Comparison of ENCODE assay signal across 26 cellular contexts in the genomic region with DNA sequence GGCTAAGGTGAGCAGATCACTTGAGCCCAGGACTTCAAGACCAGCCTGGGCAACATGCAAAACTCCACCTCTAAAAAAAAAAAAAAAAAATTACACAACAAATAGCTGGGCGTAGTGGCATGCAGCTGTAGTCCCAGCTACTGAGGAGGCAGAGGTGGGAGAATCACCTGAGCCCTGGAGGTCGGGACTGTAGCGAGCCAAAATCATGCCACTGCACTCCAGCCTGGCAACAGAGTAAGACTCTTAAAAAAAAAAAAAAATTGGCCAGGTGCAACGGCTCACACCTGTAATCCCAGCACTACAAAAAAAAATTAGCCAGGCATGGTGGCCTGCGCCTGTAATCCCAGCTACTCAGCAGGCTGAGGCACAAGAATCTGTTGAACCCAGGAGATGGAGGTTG. TPM values are rescaled to one million over a fixed set of nuclear protein-coding genes. Genes with fewer than 3 reads are reported as not detected.
DNase-seq lines count a peak whose midpoint lies in the region; ATAC-seq, FAIRE-seq and TF ChIP-seq lines count a peak whose summit lies in the region.
"Had no signal": no experiment of that assay in that cellular context is flagged by ENCODE, and none has a peak within 500 bp of the region (broad histone marks: within the 10 kb centered on the region; RNA-seq: fewer than 3 reads in every experiment).

No MANE protein-coding gene starts in this region.

- H3K4me3 ChIP-seq in CD4-positive, CD25-positive, alpha-beta regulatory T cell (ENCODE audit: low read depth, low read length): peak overlapping the region; percentile 53
- H3K4me3 ChIP-seq in Loucy (ENCODE audit: low read length, poor library complexity, severe bottlenecking): peak overlapping the region; percentile 95
- H3K4me3 ChIP-seq in GM12878: no peak overlapping the region
- no peak overlapping the region for H3K4me3 ChIP-seq in trophoblast cell (ENCODE audit: low read depth, low read length)
- H3K4me3 ChIP-seq: BLaER1, coronary artery, smooth muscle cell, transverse colon had no signal

- intact Hi-C loops in GM12878 (cut with micrococcal nuclease; ENCODE audit: unreplicated experiment): no loop called here

- CTCF ChIA-PET in GM12878 (lab: Yijun Ruan, JAX): interaction anchor here (0.9 to 10.2 kb wide), 15 partner anchors 8 to 306 kb away, joined by 3 to 90 read pairs (median 6); no protein-coding TSS in a partner anchor

- H3K18ac ChIP-seq in trophoblast cell (ENCODE audit: low read length): no peak overlapping the region

- H2BK12ac ChIP-seq in trophoblast cell (ENCODE audit: low read length): no peak overlapping the region

- H3K4me2 ChIP-seq in Loucy (ENCODE audit: low read depth, low read length, poor library complexity, severe bottlenecking) (peak overlapping the region; percentile 100), GM12878 (ENCODE audit: control insufficient read depth, insufficient read depth) (peak overlapping the region; percentile 48; the same call in 1 of the 2 replicates), trophoblast cell (ENCODE audit: low read length) (no peak overlapping the region)
- H3K4me2 ChIP-seq: KMS-11, smooth muscle cell had no signal

- H3K23ac ChIP-seq in trophoblast cell (ENCODE audit: low read length): no peak overlapping the region

- H2BK5ac ChIP-seq in trophoblast cell (ENCODE audit: low read depth, low read length, poor library complexity): no peak overlapping the region

- no peaks in the 10 kb centered on the region for H3K9me3 ChIP-seq in CD4-positive, CD25-positive, alpha-beta regulatory T cell (ENCODE audit: control insufficient read depth in 2 of 2, low read length in 2 of 2)
- H3K9me3 ChIP-seq in Loucy (ENCODE audit: insufficient read depth, low read depth, low read length): no peaks in the 10 kb centered on the region
- no peaks in the 10 kb centered on the region for H3K9me3 ChIP-seq in GM12878 (replicated peaks; ENCODE audit: control insufficient read depth, insufficient read depth, low read length)
- no peaks in the 10 kb centered on the region for H3K9me3 ChIP-seq in trophoblast cell (ENCODE audit: insufficient read depth, low read depth, low read length)
- H3K9me3 ChIP-seq: BLaER1, Caco-2, transverse colon had no signal

- SMC1A ChIA-PET in GM12878 (lab: Charles Lee; ENCODE audit: uncharacterized antibody, unreplicated experiment): interaction anchor here (1.0 to 8.0 kb wide), 17 partner anchors 10 to 209 kb away, joined by 3 to 116 read pairs (median 4); a partner anchor contains a TSS

- peaks cover 58 to 88% (median 73%) of the 10 kb centered on the region in 4 donors for H3K4me1 Mint-ChIP-seq in CD4-positive, CD25-positive, alpha-beta regulatory T cell

- H3K27me3 Mint-ChIP-seq in CD4-positive, CD25-positive, alpha-beta regulatory T cell: no peaks in the 10 kb centered on the region
- H3K27me3 Mint-ChIP-seq: activated CD4-positive, alpha-beta memory T cell treated with anti-CD3 and anti-CD28 coated beads for 36 hours; activated naive CD4-positive, alpha-beta T cell treated with anti-CD3 and anti-CD28 coated beads, Interleukin-2, amount 50 U/mL, for 24 hours; activated T-helper 17 cell treated with anti-CD3 and anti-CD28 coated beads, Interleukin-2, amount 50 U/mL, for 72 hours; naive B cell had no signal

- BruUV-seq in GM12878 (replicated peaks; lab: Mats Ljungman, UMichigan): no TSS peak

- no peak overlapping the region for H4K12ac ChIP-seq in trophoblast cell (ENCODE audit: low read depth, low read length)

- no peak for ATAC-seq in CD4-positive, CD25-positive, alpha-beta regulatory T cell (ENCODE audit: low read depth in 2 of 2)
- ATAC-seq in GM12878: no peak
- ATAC-seq in HG02678 (IDR thresholded peaks at IDR 0.05; ENCODE audit: unreplicated experiment): no peak
- ATAC-seq: activated CD4-positive, CD25-positive, alpha-beta regulatory T cell treated with anti-CD3 and anti-CD28 coated beads, Interleukin-2, amount 50 U/mL, for 24 hours; activated T-helper 17 cell treated with anti-CD3 and anti-CD28 coated beads, Interleukin-2, amount 50 U/mL, for 72 hours; PC-3 had no signal

- no peak overlapping the region for H3K27ac ChIP-seq in CD4-positive, CD25-positive, alpha-beta regulatory T cell (ENCODE audit: insufficient read depth, low read length, poor library complexity, severe bottlenecking)
- H3K27ac ChIP-seq in GM12878 (ENCODE audit: control insufficient read depth, insufficient read depth) (no peak overlapping the region), trophoblast cell (ENCODE audit: low read depth, low read length) (no peak overlapping the region)
- H3K27ac ChIP-seq: BLaER1, coronary artery, KMS-11, transverse colon had no signal

- H4K91ac ChIP-seq in trophoblast cell (ENCODE audit: low read depth, low read length): no peak overlapping the region

- no peak overlapping the region for H4K8ac ChIP-seq in trophoblast cell (ENCODE audit: low read depth, low read length)

- POLR2A ChIA-PET in GM12878 (lab: Charles Lee): interaction anchor here (1.1 to 1.8 kb wide), 7 partner anchors 9 to 62 kb away, joined by 3 to 13 read pairs (median 4); no protein-coding TSS in a partner anchor

- no peak for TF ChIP-seq RAD21 in GM12878 (IDR thresholded peaks at IDR 0.05; ENCODE audit: insufficient read depth, low read depth, low read length)

- H2BK120ac ChIP-seq in trophoblast cell (ENCODE audit: insufficient read depth, low read length, poor library complexity): no peak overlapping the region

- no peak for TF ChIP-seq EP300 in GM12878 (IDR thresholded peaks at IDR 0.05; ENCODE audit: borderline replicate concordance in 1 of 2, control insufficient read depth in 1 of 2, low read depth in 2 of 2, low read length in 2 of 2)

- in situ Hi-C loops in GM12878 (cut with MboI): no loop called here

- no peak overlapping the region for H2AK5ac ChIP-seq in trophoblast cell (ENCODE audit: low read length)

- peak overlapping the region in 2 of 4 donors; percentile 12 to 41 for H3K4me3 Mint-ChIP-seq in CD4-positive, CD25-positive, alpha-beta regulatory T cell
- H3K4me3 Mint-ChIP-seq: activated CD4-positive, alpha-beta memory T cell treated with anti-CD3 and anti-CD28 coated beads for 36 hours; mesothelial cell of epicardium had no signal

- WGBS in GM12878 (ENCODE audit: insufficient coverage, insufficient replicate concordance, low lambda C conversion rate, missing lambda C conversion rate): 33% methylated on average over 5 of the region's 5 CpGs
- no CpG with 5 or more reads among the region's 5 CpGs for WGBS in trophoblast cell (ENCODE audit: extremely low coverage, insufficient coverage, insufficient read length)

- no peak for FAIRE-seq in GM12878 (lab: Jason Lieb, UNC)
- FAIRE-seq: bronchial epithelial cell had no signal

- DNase-seq in CD4-positive, CD25-positive, alpha-beta regulatory T cell: no peak
- no peak for DNase-seq in GM12878 (ENCODE audit: low read depth, low spot score)
- DNase-seq in trophoblast cell: peak in 1 of 2 donors; percentile 21
- no peak for DNase-seq in iPS-NIHi11 (ENCODE audit: low spot score)
- no peak for DNase-seq in cerebellar nuclear complex (lab: John Stamatoyannopoulos, UW)
- DNase-seq: activated CD4-positive, alpha-beta memory T cell treated with anti-CD3 and anti-CD28 coated beads for 36 hours; activated CD8-positive, alpha-beta memory T cell treated with anti-CD3 and anti-CD28 coated beads, Interleukin-2, amount 50 U/mL, for 4 hours; Caco-2; DMS79 treated with DMSO at 0.1 percent for 48 hours; naive B cell; NCI-H1436 treated with DMSO at 0.1 percent for 48 hours; NCI-H446; PC-3; SHP77 treated with DMSO at 0.1 percent for 48 hours; transverse colon had no signal

- H3K79me1 ChIP-seq in trophoblast cell (ENCODE audit: low read length): no peaks in the 10 kb centered on the region

- TF ChIP-seq CTCF in Loucy (conservative IDR thresholded peaks at IDR 0.05; ENCODE audit: low read length): no peak
- no peak for TF ChIP-seq CTCF in GM12878 (IDR thresholded peaks at IDR 0.05 in 2 of 3, conservative IDR thresholded peaks at IDR 0.05 in 1 of 3; ENCODE audit: control insufficient read depth in 2 of 3, extremely low read depth in 1 of 3, insufficient read depth in 1 of 3, low read depth in 3 of 3, low read length in 3 of 3)

- RAD21 ChIA-PET in GM12878 (lab: Charles Lee; ENCODE audit: unreplicated experiment): interaction anchor here (1.0 to 9.0 kb wide), 11 partner anchors 23 to 208 kb away, joined by 3 to 93 read pairs (median 7); no protein-coding TSS in a partner anchor

- peaks cover 9% of the 10 kb centered on the region for H3K36me3 Mint-ChIP-seq in CD4-positive, CD25-positive, alpha-beta regulatory T cell
- H3K36me3 Mint-ChIP-seq: naive B cell had no signal

- peak overlapping the region in 1 of 3 donors; percentile 54 for H3K27ac Mint-ChIP-seq in CD4-positive, CD25-positive, alpha-beta regulatory T cell
- H3K27ac Mint-ChIP-seq: activated naive CD4-positive, alpha-beta T cell treated with anti-CD3 and anti-CD28 coated beads, Interleukin-2, amount 50 U/mL, for 24 hours; activated T-helper 17 cell treated with anti-CD3 and anti-CD28 coated beads, Interleukin-2, amount 50 U/mL, for 72 hours had no signal

- no peak overlapping the region for H3K14ac ChIP-seq in trophoblast cell (ENCODE audit: low read length)

- H3K4ac ChIP-seq in trophoblast cell (ENCODE audit: low read depth, low read length): peak overlapping the region; percentile 86

- H3K27me3 ChIP-seq in CD4-positive, CD25-positive, alpha-beta regulatory T cell (ENCODE audit: control insufficient read depth, insufficient read depth, low read length): no peaks in the 10 kb centered on the region
- H3K27me3 ChIP-seq in Loucy (ENCODE audit: insufficient read depth, low read length, poor library complexity, severe bottlenecking) (no peaks in the 10 kb centered on the region), GM12878 (replicated peaks in 1 of 2; ENCODE audit: control insufficient read depth in 2 of 2, insufficient read depth in 2 of 2, low read length in 1 of 2) (no peaks in the 10 kb centered on the region), trophoblast cell (ENCODE audit: insufficient read depth, low read length) (no peaks in the 10 kb centered on the region)
- H3K27me3 ChIP-seq: BLaER1, transverse colon had no signal

- H3K9me2 ChIP-seq in Loucy (replicated peaks; ENCODE audit: low read depth, low read length): no peaks in the 10 kb centered on the region

- H3K9me3 Mint-ChIP-seq in CD4-positive, CD25-positive, alpha-beta regulatory T cell: no peaks in the 10 kb centered on the region
- H3K9me3 Mint-ChIP-seq: activated CD4-positive, alpha-beta memory T cell treated with anti-CD3 and anti-CD28 coated beads for 36 hours; activated naive CD4-positive, alpha-beta T cell treated with anti-CD3 and anti-CD28 coated beads, Interleukin-2, amount 50 U/mL, for 24 hours; activated T-helper 17 cell treated with anti-CD3 and anti-CD28 coated beads, Interleukin-2, amount 50 U/mL, for 72 hours; mesothelial cell of epicardium; naive B cell had no signal

- no peak for TF ChIP-seq POLR2A in GM12878 (IDR thresholded peaks at IDR 0.05; ENCODE audit: low read depth, low read length)

- H3K36me3 ChIP-seq in CD4-positive, CD25-positive, alpha-beta regulatory T cell (ENCODE audit: control insufficient read depth, insufficient read depth, low read length): no peaks in the 10 kb centered on the region
- no peaks in the 10 kb centered on the region; the same call in 1 of the 2 replicates for H3K36me3 ChIP-seq in Loucy (ENCODE audit: insufficient read depth, low read length)
- H3K36me3 ChIP-seq in GM12878 (ENCODE audit: control insufficient read depth in 2 of 2, insufficient read depth in 2 of 2, low read length in 1 of 2): peaks cover 0 to 3% of the 10 kb centered on the region in 2 experiments; a peak in 2 of 4 replicates
- H3K36me3 ChIP-seq in trophoblast cell (ENCODE audit: control insufficient read depth in 1 of 2, insufficient read depth in 2 of 2, low read length in 2 of 2): peaks cover 2 to 4% of the 10 kb centered on the region in 2 experiments
- H3K36me3 ChIP-seq: transverse colon had no signal

- H2AFZ ChIP-seq in Loucy (ENCODE audit: low read length) (no peak overlapping the region), GM12878 (ENCODE audit: control insufficient read depth, low read depth, low read length) (no peak overlapping the region), trophoblast cell (ENCODE audit: insufficient read depth, low read length, poor library complexity) (no peak overlapping the region)

- H3K4me1 ChIP-seq in CD4-positive, CD25-positive, alpha-beta regulatory T cell (ENCODE audit: control insufficient read depth, insufficient read depth, low read length, poor library complexity, severe bottlenecking): peaks cover 62% of the 10 kb centered on the region
- H3K4me1 ChIP-seq in Loucy (ENCODE audit: insufficient read depth, low read length, poor library complexity, severe bottlenecking) (peaks cover 52% of the 10 kb centered on the region), GM12878 (ENCODE audit: control insufficient read depth, insufficient read depth, low read length) (peaks cover 20% of the 10 kb centered on the region), trophoblast cell (ENCODE audit: control insufficient read depth in 1 of 2, insufficient read depth in 2 of 2, low read length in 2 of 2) (peaks cover 5 to 8% of the 10 kb centered on the region in 2 experiments)

- peaks cover 95% of the 10 kb centered on the region for H4K20me1 ChIP-seq in Loucy (ENCODE audit: insufficient read depth, low read length, poor library complexity, severe bottlenecking)
- peaks cover 8% of the 10 kb centered on the region for H4K20me1 ChIP-seq in GM12878 (ENCODE audit: control insufficient read depth, insufficient read depth)

- peaks cover 99% of the 10 kb centered on the region for H3K79me2 ChIP-seq in Loucy (ENCODE audit: insufficient read depth, low read length)
- peaks cover 95% of the 10 kb centered on the region for H3K79me2 ChIP-seq in GM12878 (ENCODE audit: control insufficient read depth, insufficient read depth, low read length)
- peaks cover 24% of the 10 kb centered on the region for H3K79me2 ChIP-seq in trophoblast cell (ENCODE audit: control insufficient read depth, insufficient read depth, low read length, poor library complexity)

- H3K9ac ChIP-seq in Loucy (ENCODE audit: low read depth, low read length, poor library complexity, severe bottlenecking) (peak overlapping the region; percentile 50), GM12878 (ENCODE audit: control insufficient read depth, insufficient read depth, low read length) (no peak overlapping the region), trophoblast cell (ENCODE audit: low read length) (no peak overlapping the region)
- H3K9ac ChIP-seq: KMS-11 had no signal

- H3F3A ChIP-seq in Loucy (ENCODE audit: low read depth): no peaks in the 10 kb centered on the region

RNA-seq across cellular contexts. Expression of a gene that starts 7.3 kb away (rescaled TPM):
- 97.2 TPM for total RNA-seq in CD4-positive, CD25-positive, alpha-beta regulatory T cell
- 100 to 1,000 TPM; 177 to 208 (median 197) TPM for polyA plus RNA-seq in CD4-positive, CD25-positive, alpha-beta regulatory T cell
- total RNA-seq in GM12878 (2013; cell fraction: nucleolus; rRNA removed): 140 and 161 TPM in 2 replicates
- 215 and 229 TPM in 2 replicates for total RNA-seq in GM12878 (2014; rRNA removed)
- 148 and 153 TPM in 2 replicates for total RNA-seq in GM12878 (2014; rRNA removed; fragmentation: Illumina TruSeq; extraction: Trizol)
- total RNA-seq in GM12878 (2021): 194 and 200 TPM in 2 replicates
- polyA plus RNA-seq in GM12878 (2011; ENCODE audit: low read depth): 84.4 TPM
- 139 and 142 TPM in 2 replicates for polyA plus RNA-seq in GM12878 (2011; rRNA removed)
- polyA plus RNA-seq in GM12878 (2011; cell fraction: cytosol; rRNA removed): 75.3 and 92.3 TPM in 2 replicates
- 89.9 and 96.0 TPM in 2 replicates for polyA plus RNA-seq in GM12878 (2011; cell fraction: nucleus; rRNA removed)
- polyA plus RNA-seq in GM12878 (2012): 81.5 and 83.0 TPM in 2 replicates
- 154 and 182 TPM in 2 replicates for polyA plus RNA-seq in GM12878 (2014; fragmentation: Illumina TruSeq; extraction: Trizol)
- 100 to 1,000 TPM in 1 of 2 experiments, 10 to 100 TPM in 1; 85.4 to 114 TPM for polyA plus RNA-seq in GM12878 (2014; fragmentation: Nextera tagmentation; extraction: Ambion mirVana)
- 120 and 123 TPM in 2 replicates for polyA plus RNA-seq in GM12878 (2014; rRNA removed)
- 100 to 1,000 TPM; 225 to 237 TPM for polyA plus RNA-seq in GM12878 (2016; fragmentation: Nextera tagmentation; extraction: Ambion mirVana)
- polyA minus RNA-seq in GM12878 (2011; rRNA and poly(A)+ RNA removed): 88.6 and 126 TPM in 2 replicates
- polyA minus RNA-seq in GM12878 (2011; cell fraction: cytosol; rRNA and poly(A)+ RNA removed): 52.3 and 75.1 TPM in 2 replicates
- 65.0 and 122 TPM in 2 replicates for polyA minus RNA-seq in GM12878 (2011; cell fraction: nucleus; rRNA and poly(A)+ RNA removed)
- 70.0 and 72.7 TPM in 2 replicates for polyA plus RNA-seq in trophoblast cell (2013)

RNA-seq across cellular contexts. Expression of a gene that starts 56.1 kb away (rescaled TPM):
- 566 TPM for total RNA-seq in CD4-positive, CD25-positive, alpha-beta regulatory T cell
- polyA plus RNA-seq in CD4-positive, CD25-positive, alpha-beta regulatory T cell: 10 to 100 TPM; 30.8 to 95.4 (median 44.5) TPM
- 404 and 419 TPM in 2 replicates for total RNA-seq in GM12878 (2013; cell fraction: nucleolus; rRNA removed)
- total RNA-seq in GM12878 (2014; rRNA removed) (212 and 227 TPM in 2 replicates), GM12878 (2014; rRNA removed; fragmentation: Illumina TruSeq; extraction: Trizol) (57.4 and 58.0 TPM in 2 replicates), GM12878 (2021) (181 and 194 TPM in 2 replicates)
- polyA plus RNA-seq in GM12878 (2011; ENCODE audit: low read depth): 22.1 TPM
- polyA plus RNA-seq in GM12878 (2011; rRNA removed) (47.5 and 84.3 TPM in 2 replicates), GM12878 (2014; fragmentation: Illumina TruSeq; extraction: Trizol) (11.9 and 35.6 TPM in 2 replicates), GM12878 (2014; fragmentation: Nextera tagmentation; extraction: Ambion mirVana) (10 to 100 TPM in 1 of 2 experiments, 1 to 10 TPM in 1; 9.7 to 34.6 TPM), GM12878 (2014; rRNA removed) (158 and 168 TPM in 2 replicates), GM12878 (2016; fragmentation: Nextera tagmentation; extraction: Ambion mirVana) (10 to 100 TPM; 10.2 to 56.4 TPM)
- polyA plus RNA-seq in GM12878 (2011; cell fraction: cytosol; rRNA removed): 146 and 184 TPM in 2 replicates
- polyA plus RNA-seq in GM12878 (2011; cell fraction: nucleus; rRNA removed): 522 and 621 TPM in 2 replicates
- polyA plus RNA-seq in GM12878 (2012): 61.4 and 155 TPM in 2 replicates
- 98.2 and 232 TPM in 2 replicates for polyA minus RNA-seq in GM12878 (2011; rRNA and poly(A)+ RNA removed)
- 87.6 and 111 TPM in 2 replicates for polyA minus RNA-seq in GM12878 (2011; cell fraction: cytosol; rRNA and poly(A)+ RNA removed)
- 636 and 718 TPM in 2 replicates for polyA minus RNA-seq in GM12878 (2011; cell fraction: nucleus; rRNA and poly(A)+ RNA removed)
- 4.0 and 4.5 TPM in 2 replicates for polyA plus RNA-seq in trophoblast cell (2013)

Comparison
In these comparisons a context has a peak if more than half of its experiments do, and no peak if none do; other contexts are left out.
1. H3K4me3 ChIP-seq: peak in CD4-positive, CD25-positive, alpha-beta regulatory T cell (single experiment) and Loucy (single experiment); none in GM12878 (single experiment) and trophoblast cell (single experiment).